In the genomic region with DNA sequence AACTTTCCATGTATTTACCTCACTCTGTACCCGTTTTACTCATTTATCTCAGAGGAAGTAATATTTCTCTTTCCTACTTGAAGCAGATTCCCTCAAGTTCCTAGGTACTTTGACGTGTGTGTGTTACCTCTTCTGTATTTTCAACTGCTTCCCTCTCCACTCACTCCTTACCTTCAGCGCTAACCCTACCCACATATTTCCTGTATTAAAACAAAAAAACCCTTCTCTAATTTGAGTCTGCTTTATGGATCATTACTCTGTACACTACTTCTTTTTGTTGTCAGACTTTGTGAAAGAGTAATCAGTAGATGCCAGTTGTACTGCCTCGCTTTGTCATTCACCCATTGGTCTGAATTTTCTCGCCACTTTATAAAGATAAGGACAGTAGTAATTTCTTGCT, we compare ENCODE assay signal across 28 cellular contexts.
A peak's percentile ranks its signal among the peaks of the same experiment; 100 is the strongest.
DNase-seq lines count a peak whose midpoint lies in the region; ATAC-seq and TF ChIP-seq lines count a peak whose summit lies in the region.
"Had no signal": no experiment of that assay in that cellular context is flagged by ENCODE, and none has a peak within 500 bp of the region (broad histone marks: within the 10 kb centered on the region; RNA-seq: fewer than 3 reads in every experiment).

No MANE protein-coding gene starts in this region.

- H3K36me3 Mint-ChIP-seq in activated naive CD4-positive, alpha-beta T cell treated with anti-CD3 and anti-CD28 coated beads, Interleukin-2, amount 10 ng/mL, durations not matched to agents 7 days and 5 days = peaks cover 22% of the 10 kb centered on the region
- H3K36me3 Mint-ChIP-seq in IgD-negative memory B cell = peaks cover 3% of the 10 kb centered on the region
- H3K36me3 Mint-ChIP-seq in activated naive CD8-positive, alpha-beta T cell treated with anti-CD3 and anti-CD28 coated beads for 36 hours = peaks cover 13% of the 10 kb centered on the region
- H3K36me3 Mint-ChIP-seq in nephron progenitor cell (ENCODE audit: low read depth) = peaks cover 63% of the 10 kb centered on the region

- no peak for ATAC-seq in esophagus mucosa
- ATAC-seq: left lung had no signal

- no peak for TF ChIP-seq CTCF in nephron progenitor cell (IDR thresholded peaks at IDR 0.05)

- DNase-seq in activated naive CD4-positive, alpha-beta T cell treated with anti-CD3 and anti-CD28 coated beads, Interleukin-2, amount 10 ng/mL, durations not matched to agents 7 days and 5 days = no peak
- DNase-seq in activated naive CD4-positive, alpha-beta T cell treated with anti-CD3 and anti-CD28 coated beads, Interleukin-2, amount 50 U/mL, for 16 hours = no peak
- DNase-seq in activated naive CD8-positive, alpha-beta T cell treated with anti-CD3 and anti-CD28 coated beads for 36 hours = no peak
- DNase-seq in nephron progenitor cell = no peak
- no peak for DNase-seq in dedifferentiated amniotic fluid mesenchymal stem cell (ENCODE audit: extremely low spot score)
- DNase-seq in stimulated activated CD4-positive, alpha-beta T cell treated with anti-CD3 and anti-CD28 coated beads, Interleukin-12 subunit alpha, Interleukin-12 subunit beta, amount 100 ng/mL, for 4 hours = no peak
- DNase-seq: activated CD4-positive, alpha-beta T cell treated with anti-CD3 and anti-CD28 coated beads, Interleukin-2, amount 50 U/mL, for 4 hours; activated CD8-positive, alpha-beta memory T cell treated with anti-CD3 and anti-CD28 coated beads, Interleukin-2, amount 50 U/mL, for 4 hours; AML-193; caudate nucleus; endodermal cell; foreskin fibroblast; islet precursor cell; Kasumi-1; left lung; mesendoderm; NCI-H1436; NCI-H2081 treated with DMSO at 0.1 percent for 48 hours; NCI-H226; NCI-H526 treated with DMSO at 0.1 percent for 48 hours; NK-92 treated with Interleukin-12 subunit alpha and Interleukin-12 subunit beta, amount 100 ng/mL, for 24 hours; SHP77; stimulated activated CD4-positive, alpha-beta T cell treated with anti-CD3 and anti-CD28 coated beads, Interleukin-4, amount 100 ng/mL, for 24 hours; substantia nigra; T-helper 9 cell had no signal

- H3K4me3 Mint-ChIP-seq in activated naive CD4-positive, alpha-beta T cell treated with anti-CD3 and anti-CD28 coated beads, Interleukin-2, amount 10 ng/mL, durations not matched to agents 7 days and 5 days = no peak overlapping the region
- no peak overlapping the region for H3K4me3 Mint-ChIP-seq in IgD-negative memory B cell
- H3K4me3 Mint-ChIP-seq in activated naive CD8-positive, alpha-beta T cell treated with anti-CD3 and anti-CD28 coated beads for 36 hours = no peak overlapping the region
- H3K4me3 Mint-ChIP-seq in nephron progenitor cell = no peak overlapping the region
- H3K4me3 Mint-ChIP-seq: dendritic cell treated with granulocyte-macrophage colony-stimulating factor and Interleukin-4, amounts not matched to agents 40 ng/mL and 50 ng/mL, for 4 days; endodermal cell had no signal

- no peaks in the 10 kb centered on the region for H3K27me3 Mint-ChIP-seq in activated naive CD4-positive, alpha-beta T cell treated with anti-CD3 and anti-CD28 coated beads, Interleukin-2, amount 10 ng/mL, durations not matched to agents 7 days and 5 days
- H3K27me3 Mint-ChIP-seq in IgD-negative memory B cell (no peaks in the 10 kb centered on the region), nephron progenitor cell (ENCODE audit: low read depth, poor library complexity) (no peaks in the 10 kb centered on the region)
- H3K27me3 Mint-ChIP-seq in activated naive CD8-positive, alpha-beta T cell treated with anti-CD3 and anti-CD28 coated beads for 36 hours = no peaks in the 10 kb centered on the region
- H3K27me3 Mint-ChIP-seq: dendritic cell treated with granulocyte-macrophage colony-stimulating factor and Interleukin-4, amounts not matched to agents 40 ng/mL and 50 ng/mL, for 4 days had no signal

- H3K4me1 Mint-ChIP-seq in activated naive CD4-positive, alpha-beta T cell treated with anti-CD3 and anti-CD28 coated beads, Interleukin-2, amount 10 ng/mL, durations not matched to agents 7 days and 5 days = no peaks in the 10 kb centered on the region
- H3K4me1 Mint-ChIP-seq in IgD-negative memory B cell = peaks cover 7 to 18% (median 11%) of the 10 kb centered on the region in 3 donors
- peaks cover 25% of the 10 kb centered on the region for H3K4me1 Mint-ChIP-seq in activated naive CD8-positive, alpha-beta T cell treated with anti-CD3 and anti-CD28 coated beads for 36 hours
- H3K4me1 Mint-ChIP-seq in nephron progenitor cell = no peaks in the 10 kb centered on the region
- H3K4me1 Mint-ChIP-seq: endodermal cell had no signal

- peak overlapping the region; percentile 25 for H3K27ac Mint-ChIP-seq in activated naive CD4-positive, alpha-beta T cell treated with anti-CD3 and anti-CD28 coated beads, Interleukin-2, amount 10 ng/mL, durations not matched to agents 7 days and 5 days
- H3K27ac Mint-ChIP-seq in IgD-negative memory B cell (peak overlapping the region in 2 of 3 donors; percentile 16 to 53), nephron progenitor cell (peak overlapping the region; percentile 80)
- peak overlapping the region; percentile 4 for H3K27ac Mint-ChIP-seq in activated naive CD8-positive, alpha-beta T cell treated with anti-CD3 and anti-CD28 coated beads for 36 hours
- H3K27ac Mint-ChIP-seq: dendritic cell treated with granulocyte-macrophage colony-stimulating factor and Interleukin-4, amounts not matched to agents 40 ng/mL and 50 ng/mL, for 4 days; endodermal cell had no signal

- no peaks in the 10 kb centered on the region for H3K9me3 Mint-ChIP-seq in activated naive CD4-positive, alpha-beta T cell treated with anti-CD3 and anti-CD28 coated beads, Interleukin-2, amount 10 ng/mL, durations not matched to agents 7 days and 5 days
- H3K9me3 Mint-ChIP-seq in IgD-negative memory B cell = no peaks in the 10 kb centered on the region
- H3K9me3 Mint-ChIP-seq in activated naive CD8-positive, alpha-beta T cell treated with anti-CD3 and anti-CD28 coated beads for 36 hours = no peaks in the 10 kb centered on the region
- H3K9me3 Mint-ChIP-seq in nephron progenitor cell = no peaks in the 10 kb centered on the region
- H3K9me3 Mint-ChIP-seq: dendritic cell treated with granulocyte-macrophage colony-stimulating factor and Interleukin-4, amounts not matched to agents 40 ng/mL and 50 ng/mL, for 4 days; endodermal cell had no signal

- CTCF ChIA-PET in activated naive CD4-positive, alpha-beta T cell treated with anti-CD3 and anti-CD28 coated beads, Interleukin-2, amount 10 ng/mL, durations not matched to agents 7 days and 5 days (lab: Charles Lee) = no interaction called here

Comparison
In these comparisons a context has a peak if more than half of its experiments do, and no peak if none do; other contexts are left out.
1. H3K27ac Mint-ChIP-seq: peak in every context shown above with its lines; median percentile 80 in nephron progenitor cell; 34 in IgD-negative memory B cell; 25 in activated naive CD4-positive, alpha-beta T cell treated with anti-CD3 and anti-CD28 coated beads, Interleukin-2, amount 10 ng/mL, durations not matched to agents 7 days and 5 days; 4 in activated naive CD8-positive, alpha-beta T cell treated with anti-CD3 and anti-CD28 coated beads for 36 hours.